In the genomic region with DNA sequence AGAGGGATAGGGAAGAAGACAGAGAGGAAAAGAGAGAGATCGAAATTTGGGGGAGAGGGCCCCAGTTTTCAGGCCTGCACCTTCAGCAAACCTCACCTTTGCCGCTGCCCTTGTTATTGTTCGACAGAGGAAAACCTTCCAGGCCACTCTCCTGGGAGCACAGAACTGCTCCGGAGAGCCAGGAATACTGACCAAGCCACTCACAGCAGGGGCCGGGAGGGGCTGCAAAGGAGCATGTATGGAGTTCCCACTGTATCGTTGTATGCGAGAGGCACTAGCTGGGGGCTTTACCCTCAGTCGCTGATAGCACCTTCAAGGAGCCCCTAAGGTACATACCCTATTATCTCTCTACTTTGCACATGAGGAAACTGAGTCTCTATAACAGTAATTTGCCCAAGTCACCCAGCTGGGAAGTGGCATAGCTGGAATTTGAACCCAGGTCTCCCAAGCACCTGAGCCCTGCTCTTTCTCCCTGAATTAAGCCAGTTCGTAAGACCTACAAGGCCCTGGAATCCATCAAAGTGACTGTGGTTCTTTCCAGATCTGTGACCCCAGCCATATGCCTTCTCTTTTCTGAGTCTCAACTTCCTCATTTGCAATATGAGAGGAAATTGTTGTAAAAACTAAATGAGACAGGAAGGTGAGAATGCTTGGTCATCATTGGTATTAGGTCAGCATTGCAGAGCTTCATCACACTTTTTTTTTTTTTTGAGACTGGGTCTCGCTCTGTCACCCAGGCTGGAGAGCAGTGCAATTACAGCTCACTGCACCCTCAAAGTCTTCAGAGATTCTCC, we compare ENCODE assay signal across 18 cellular contexts. TPM values are rescaled to one million over a fixed set of nuclear protein-coding genes. Genes with fewer than 3 reads are reported as not detected.
DNase-seq lines count a peak whose midpoint lies in the region; ATAC-seq lines count a peak whose summit lies in the region.
"Had no signal": no experiment of that assay in that cellular context is flagged by ENCODE, and none has a peak within 500 bp of the region (broad histone marks: within the 10 kb centered on the region; RNA-seq: fewer than 3 reads in every experiment).

No MANE protein-coding gene starts in this region.

- no peak overlapping the region for H3K9ac ChIP-seq in iPS-15b (ENCODE audit: low read depth, low read length)
- H3K9ac ChIP-seq: SK-N-SH had no signal

- no peaks in the 10 kb centered on the region for H3K9me3 Mint-ChIP-seq in activated naive CD4-positive, alpha-beta T cell treated with anti-CD3 and anti-CD28 coated beads, Interleukin-2, amount 50 U/mL, for 72 hours

- peaks cover 8% of the 10 kb centered on the region for H3K4me1 ChIP-seq in iPS-15b (ENCODE audit: control insufficient read depth, insufficient read depth, low read length)
- H3K4me1 ChIP-seq: breast epithelium had no signal

- peak overlapping the region; percentile 64 for H3K4me3 ChIP-seq in iPS-15b (ENCODE audit: low read depth, low read length)
- H3K4me3 ChIP-seq: breast epithelium, left ventricle myocardium inferior had no signal

- H3K9me3 ChIP-seq in iPS-15b (ENCODE audit: control insufficient read depth, insufficient read depth, low read length), result no peaks in the 10 kb centered on the region
- H3K9me3 ChIP-seq: breast epithelium, left ventricle myocardium inferior, SK-N-SH had no signal

- peaks cover 25% of the 10 kb centered on the region for H3K27me3 ChIP-seq in iPS-15b (ENCODE audit: control insufficient read depth, insufficient read depth, low read length)
- H3K27me3 ChIP-seq: breast epithelium had no signal

- no peak for ATAC-seq in HG02885 (IDR thresholded peaks at IDR 0.05; ENCODE audit: poor library complexity, unreplicated experiment)
- ATAC-seq in activated naive CD4-positive, alpha-beta T cell treated with anti-CD3 and anti-CD28 coated beads, Interleukin-2, amount 50 U/mL, for 72 hours, result no peak

- no peak overlapping the region for H3K27ac Mint-ChIP-seq in activated naive CD4-positive, alpha-beta T cell treated with anti-CD3 and anti-CD28 coated beads, Interleukin-2, amount 50 U/mL, for 72 hours
- H3K27ac Mint-ChIP-seq: activated naive CD8-positive, alpha-beta T cell had no signal

- DNase-seq in NCI-H526 (lab: John Stamatoyannopoulos, UW), result peak; percentile 66 to 69
- no peak for DNase-seq in NCI-H526 treated with DMSO at 0.1 percent for 48 hours (lab: John Stamatoyannopoulos, UW)
- DNase-seq in SIG-M5 treated with dmso at 0.1 percent for 504 hours (lab: John Stamatoyannopoulos, UW; ENCODE audit: unreplicated experiment), result peak; percentile 85
- no peak for DNase-seq in activated naive CD4-positive, alpha-beta T cell treated with anti-CD3 and anti-CD28 coated beads, Interleukin-2, amount 50 U/mL, for 72 hours (ENCODE audit: low spot score in 2 of 2)
- no peak for DNase-seq in NCI-H748 treated with DMSO at 0.1 percent for 48 hours (lab: John Stamatoyannopoulos, UW)
- DNase-seq in NCI-H2196 (lab: John Stamatoyannopoulos, UW; ENCODE audit: unreplicated experiment), result no peak
- DNase-seq: 8988T; activated CD4-positive, CD25-positive, alpha-beta regulatory T cell treated with anti-CD3 and anti-CD28 coated beads, Interleukin-2, amount 50 U/mL, for 72 hours; activated CD8-positive, alpha-beta memory T cell treated with anti-CD3 and anti-CD28 coated beads, Interleukin-2, amount 50 U/mL, for 4 hours; left ventricle myocardium inferior; NCI-H1092 treated with DMSO at 0.1 percent for 48 hours; SK-N-SH; stimulated activated CD4-positive, alpha-beta T cell treated with anti-CD3 and anti-CD28 coated beads, Interleukin-12 subunit alpha, Interleukin-12 subunit beta, amount 100 ng/mL, for 4 hours had no signal

- no peaks in the 10 kb centered on the region for H3K36me3 Mint-ChIP-seq in activated naive CD4-positive, alpha-beta T cell treated with anti-CD3 and anti-CD28 coated beads, Interleukin-2, amount 50 U/mL, for 72 hours
- H3K36me3 Mint-ChIP-seq: activated naive CD8-positive, alpha-beta T cell had no signal

- no peaks in the 10 kb centered on the region for H3K36me3 ChIP-seq in iPS-15b (ENCODE audit: control insufficient read depth, insufficient read depth, low read length)
- H3K36me3 ChIP-seq: breast epithelium, left ventricle myocardium inferior had no signal

RNA-seq across cellular contexts. Expression of a gene that starts 21.0 kb away (rescaled TPM):
- under 1 TPM; 0.06 to 0.07 TPM for total RNA-seq in activated naive CD4-positive, alpha-beta T cell treated with anti-CD3 and anti-CD28 coated beads, Interleukin-2, amount 50 U/mL, for 72 hours
- total RNA-seq: breast epithelium, HT1080, left ventricle myocardium inferior had no signal

Comparison
In these comparisons a context has a peak if more than half of its experiments do, and no peak if none do; other contexts are left out.
1. DNase-seq: peak in NCI-H526 (2 of 2) and SIG-M5 treated with dmso at 0.1 percent for 504 hours (single experiment); none in NCI-H526 treated with DMSO at 0.1 percent for 48 hours (single experiment), activated naive CD4-positive, alpha-beta T cell treated with anti-CD3 and anti-CD28 coated beads, Interleukin-2, amount 50 U/mL, for 72 hours (0 of 2), NCI-H748 treated with DMSO at 0.1 percent for 48 hours (single experiment) and NCI-H2196 (single experiment).